8 cellular contexts compared by ENCODE assay signal in the genomic region with DNA sequence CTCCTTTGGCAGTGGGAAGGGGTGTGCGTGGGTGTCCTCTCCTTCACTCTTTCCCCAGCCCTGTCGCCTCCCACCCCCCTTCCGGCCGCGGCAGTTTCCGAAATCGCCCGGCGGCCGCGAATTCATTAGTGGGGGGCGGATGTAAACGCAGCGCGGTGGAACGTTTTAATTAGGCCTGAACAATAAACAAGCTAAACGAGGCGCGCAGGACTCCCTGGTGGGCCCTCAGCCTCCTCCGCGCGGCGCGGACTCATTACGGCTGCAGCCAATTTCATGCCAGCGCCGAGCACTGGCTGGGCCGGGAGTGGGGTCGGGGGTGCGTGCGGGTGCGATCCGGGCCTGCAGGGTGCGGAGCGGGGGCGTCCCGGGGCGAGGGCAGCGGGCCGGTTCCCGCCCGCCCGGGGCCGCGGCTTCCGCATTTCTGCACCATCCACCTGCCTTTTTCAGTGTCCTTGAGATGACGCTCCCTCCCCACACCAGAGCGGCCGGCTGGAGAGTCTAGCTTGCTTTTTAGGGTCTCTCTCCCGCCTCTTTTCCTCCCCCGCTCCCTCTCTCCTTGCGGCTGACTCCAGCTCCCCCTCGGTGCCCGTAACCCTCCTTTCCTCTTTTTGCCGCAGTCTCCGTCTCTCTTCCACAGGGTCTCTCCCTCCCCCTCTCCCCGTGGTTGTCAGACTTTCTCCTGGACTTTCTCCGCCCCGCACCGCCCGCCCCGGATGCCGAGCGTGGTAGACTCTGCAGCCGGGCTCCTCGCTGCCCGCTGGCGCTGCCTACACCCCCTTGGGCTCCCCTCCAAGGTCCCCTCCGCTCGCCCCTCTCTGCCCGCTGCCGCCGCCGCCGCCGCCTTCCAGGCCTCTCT. TPM values are rescaled to one million over a fixed set of nuclear protein-coding genes. Genes with fewer than 3 reads are reported as not detected.
DNase-seq lines count a peak whose midpoint lies in the region; ATAC-seq, FAIRE-seq and TF ChIP-seq lines count a peak whose summit lies in the region.

A gene (minus strand): TSS at position 644 of the 856 bp plus-strand sequence.

- H3K4me1 ChIP-seq in foreskin keratinocyte (peaks cover 2% of the 10 kb centered on the region), prostate gland (replicated peaks) (peaks cover 17% of the 10 kb centered on the region)

- H3K4me3 Mint-ChIP-seq in activated CD4-positive, alpha-beta memory T cell treated with anti-CD3 and anti-CD28 coated beads, Interleukin-2, amount 10 ng/mL, durations not matched to agents 7 days and 5 days, result peak within 1 kb of the TSS; percentile 38

- TF ChIP-seq POLR2A in GM12892 (IDR thresholded peaks at IDR 0.05; ENCODE audit: low read depth, low read length) (peak; percentile 50; the same call in 1 of the 2 replicates), prostate gland (IDR thresholded peaks at IDR 0.05) (peak; percentile 7)

- intact Hi-C loops in prostate gland (cut with DNase I), result no loop called here

- H3K27ac ChIP-seq in foreskin keratinocyte, result no peak within 1 kb of the TSS
- H3K27ac ChIP-seq in prostate gland, result peak within 1 kb of the TSS; percentile 30 to 35

- TF ChIP-seq CTCF in foreskin keratinocyte (conservative IDR thresholded peaks at IDR 0.05), result no peak
- TF ChIP-seq CTCF in prostate gland (IDR thresholded peaks at IDR 0.05), result no peak

- H3K27me3 Mint-ChIP-seq in activated CD4-positive, alpha-beta memory T cell treated with anti-CD3 and anti-CD28 coated beads, Interleukin-2, amount 10 ng/mL, durations not matched to agents 7 days and 5 days, result peaks cover 12% of the 10 kb centered on the region

- POLR2A ChIA-PET in activated CD4-positive, alpha-beta memory T cell treated with anti-CD3 and anti-CD28 coated beads, Interleukin-2, amount 10 ng/mL, durations not matched to agents 7 days and 5 days (lab: Charles Lee), result no interaction called here

- no peaks in the 10 kb centered on the region for H3K9me3 Mint-ChIP-seq in activated CD4-positive, alpha-beta memory T cell treated with anti-CD3 and anti-CD28 coated beads, Interleukin-2, amount 10 ng/mL, durations not matched to agents 7 days and 5 days

- CTCF ChIA-PET in activated CD4-positive, alpha-beta memory T cell treated with anti-CD3 and anti-CD28 coated beads, Interleukin-2, amount 10 ng/mL, durations not matched to agents 7 days and 5 days (lab: Charles Lee), result interaction anchor here (0.9 to 1.0 kb wide), 3 partner anchors 8 to 51 kb away, joined by 3 to 4 read pairs (median 3); no protein-coding TSS in a partner anchor

- peaks cover 73% of the 10 kb centered on the region for H3K27me3 ChIP-seq in foreskin keratinocyte
- H3K27me3 ChIP-seq in prostate gland (replicated peaks; ENCODE audit: insufficient read depth), result peaks cover 2% of the 10 kb centered on the region

- peak within 1 kb of the TSS; percentile 26 to 43 for H3K4me3 ChIP-seq in prostate gland

- WGBS in prostate gland, result 2% methylated on average over 76 of the region's 76 CpGs

- ATAC-seq in HG03135 (IDR thresholded peaks at IDR 0.05; ENCODE audit: unreplicated experiment) (peak; percentile 29), foreskin keratinocyte (peak; percentile 19), GM21360 (IDR thresholded peaks at IDR 0.05; ENCODE audit: unreplicated experiment) (no peak), HG03439 (IDR thresholded peaks at IDR 0.05; ENCODE audit: unreplicated experiment) (no peak)

- H3K27ac Mint-ChIP-seq in activated CD4-positive, alpha-beta memory T cell treated with anti-CD3 and anti-CD28 coated beads, Interleukin-2, amount 10 ng/mL, durations not matched to agents 7 days and 5 days, result no peak within 1 kb of the TSS

- H3K4me1 Mint-ChIP-seq in activated CD4-positive, alpha-beta memory T cell treated with anti-CD3 and anti-CD28 coated beads, Interleukin-2, amount 10 ng/mL, durations not matched to agents 7 days and 5 days, result peaks cover 25% of the 10 kb centered on the region

- peak; percentile 44 for FAIRE-seq in GM12892 (lab: Jason Lieb, UNC)

- no peaks in the 10 kb centered on the region for H3K36me3 ChIP-seq in prostate gland

- no peaks in the 10 kb centered on the region for H3K36me3 Mint-ChIP-seq in activated CD4-positive, alpha-beta memory T cell treated with anti-CD3 and anti-CD28 coated beads, Interleukin-2, amount 10 ng/mL, durations not matched to agents 7 days and 5 days (ENCODE audit: low read depth)

- DNase-seq in GM12892 (ENCODE audit: insufficient read length) (peak; percentile 59), foreskin keratinocyte (no peak), prostate gland (ENCODE audit: low spot score) (no peak), NCI-H1436 (lab: John Stamatoyannopoulos, UW) (no peak)
- DNase-seq in activated CD4-positive, alpha-beta memory T cell treated with anti-CD3 and anti-CD28 coated beads, Interleukin-2, amount 10 ng/mL, durations not matched to agents 7 days and 5 days, result peak; percentile 37

- no peaks in the 10 kb centered on the region for H3K9me3 ChIP-seq in prostate gland

RNA-seq across cellular contexts. Expression of the gene that starts here (rescaled TPM):
- polyA plus RNA-seq in GM12892 (2012; ENCODE audit: missing spikeins), result not detected
- not detected for total RNA-seq in activated CD4-positive, alpha-beta memory T cell treated with anti-CD3 and anti-CD28 coated beads, Interleukin-2, amount 10 ng/mL, durations not matched to agents 7 days and 5 days
- total RNA-seq in foreskin keratinocyte (not detected in 2 replicates), prostate gland (not detected)
- polyA plus RNA-seq in foreskin keratinocyte, result not detected in 2 replicates

Comparison
In these comparisons a context has a peak if more than half of its experiments do, and no peak if none do; other contexts are left out.
1. Peak in DNase-seq in activated CD4-positive, alpha-beta memory T cell treated with anti-CD3 and anti-CD28 coated beads, Interleukin-2, amount 10 ng/mL, durations not matched to agents 7 days and 5 days; RNA of the gene not detected or under 1 TPM.
2. Peak in ATAC-seq in foreskin keratinocyte; RNA of the gene not detected or under 1 TPM.